In genomic region chr16:80084614-80085013, GRCh38 we compare ENCODE assay signal across 8 cellular contexts.
A peak's percentile ranks its signal among the peaks of the same experiment; 100 is the strongest.
DNase-seq lines count a peak whose midpoint lies in the region; ATAC-seq, FAIRE-seq and TF ChIP-seq lines count a peak whose summit lies in the region.

No MANE protein-coding gene starts in this region.

- FAIRE-seq in GM12891 (lab: Jason Lieb, UNC): no peak

- ATAC-seq in lower lobe of right lung (peak; percentile 79 to 81), HG03378 (IDR thresholded peaks at IDR 0.05; ENCODE audit: unreplicated experiment) (no peak)

- H3K9me3 ChIP-seq in lower lobe of right lung: no peaks in the 10 kb centered on the region

- H3K4me1 ChIP-seq in lower lobe of right lung: peaks cover 5% of the 10 kb centered on the region

- intact Hi-C loops in lower lobe of right lung (cut with DNase I): no loop called here

- H3K36me3 ChIP-seq in lower lobe of right lung: no peaks in the 10 kb centered on the region

- peak; percentile 61 for TF ChIP-seq CTCF in lower lobe of right lung (IDR thresholded peaks at IDR 0.05)

- peak; percentile 6 for DNase-seq in NCI-H2029 treated with DMSO at 0.1 percent for 48 hours (lab: John Stamatoyannopoulos, UW)
- no peak for DNase-seq in NCI-H2029 (lab: John Stamatoyannopoulos, UW)
- DNase-seq in NCI-H460 (ENCODE audit: extremely low read depth, low read depth): peak; percentile 67
- peak; percentile 60 for DNase-seq in ecto neural progenitor cell (ENCODE audit: low spot score)
- no peak for DNase-seq in lower lobe of right lung
- DNase-seq in NCI-H69 (lab: John Stamatoyannopoulos, UW): no peak
- DNase-seq in GM12891 (ENCODE audit: insufficient read length, low spot score): no peak

- H3K27ac ChIP-seq in lower lobe of right lung: no peak overlapping the region

- H3K27me3 ChIP-seq in lower lobe of right lung (ENCODE audit: low read depth): no peaks in the 10 kb centered on the region

- no peak overlapping the region for H3K4me3 ChIP-seq in lower lobe of right lung

- no peak for TF ChIP-seq POLR2A in GM12891 (IDR thresholded peaks at IDR 0.05; ENCODE audit: low read depth, low read length)

TF ChIP-seq in GM12891, 5 proteins besides CTCF, POLR2A, EP300 and RAD21:
- TF ChIP-seq POU2F2 (IDR thresholded peaks at IDR 0.05; ENCODE audit: low read depth, low read length): no peak
- no peak for TF ChIP-seq PAX5 (IDR thresholded peaks at IDR 0.05; ENCODE audit: insufficient read depth, low read length, severe bottlenecking)
- TF ChIP-seq POLR2AphosphoS5 (IDR thresholded peaks at IDR 0.05; ENCODE audit: low read depth, low read length): no peak
- TF ChIP-seq TAF1 (IDR thresholded peaks at IDR 0.05; ENCODE audit: low read depth, low read length): no peak
- TF ChIP-seq SPI1 (IDR thresholded peaks at IDR 0.05; ENCODE audit: low read depth, low read length): no peak

Comparison
In these comparisons a context has a peak if more than half of its experiments do, and no peak if none do; other contexts are left out.
1. DNase-seq: peak in NCI-H2029 treated with DMSO at 0.1 percent for 48 hours (single experiment), NCI-H460 (single experiment) and ecto neural progenitor cell (single experiment); none in NCI-H2029 (single experiment), lower lobe of right lung (single experiment), NCI-H69 (single experiment) and GM12891 (single experiment).